In genomic region chr5:39469173-39469572, GRCh38 we compare ENCODE assay signal across 18 cellular contexts. TPM values are rescaled to one million over a fixed set of nuclear protein-coding genes. Genes with fewer than 3 reads are reported as not detected.
"Had no signal": no experiment of that assay in that cellular context is flagged by ENCODE, and none has a peak within 500 bp of the region (broad histone marks: within the 10 kb centered on the region; RNA-seq: fewer than 3 reads in every experiment).

No MANE protein-coding gene starts in this region.

- H3K4me3 Mint-ChIP-seq: activated T-cell treated with anti-CD3 and anti-CD28 coated beads, Interleukin-2, amount 50 U/mL, for 72 hours; central memory CD8-positive, alpha-beta T cell; neural crest cell; T-helper 2 cell treated with Interferon-gamma antibody and Interleukin-4, amounts not matched to agents 5 μg/mL and 100 μg/mL, for 36 hours had no signal

- H3K9me3 Mint-ChIP-seq: activated T-cell treated with anti-CD3 and anti-CD28 coated beads, Interleukin-2, amount 50 U/mL, for 72 hours; central memory CD8-positive, alpha-beta T cell; neural crest cell; T-helper 2 cell treated with Interferon-gamma antibody and Interleukin-4, amounts not matched to agents 5 μg/mL and 100 μg/mL, for 36 hours had no signal

- H3K4me1 ChIP-seq: ascending aorta, tibial artery had no signal

- H3K4me3 ChIP-seq: ascending aorta, coronary artery, tibial artery had no signal

- ATAC-seq: activated T-cell treated with anti-CD3 and anti-CD28 coated beads, Interleukin-2, amount 50 U/mL, for 72 hours; left lobe of liver had no signal

- DNase-seq: activated CD4-positive, alpha-beta T cell treated with anti-CD3 and anti-CD28 coated beads, Interleukin-2, amount 50 U/mL, for 4 hours; activated effector memory CD4-positive, alpha-beta T cell treated with anti-CD3 and anti-CD28 coated beads, Interleukin-2, amount 50 U/mL, for 16 hours; activated naive CD4-positive, alpha-beta T cell treated with anti-CD3 and anti-CD28 coated beads, Interleukin-2, amount 50 U/mL, for 16 hours; activated T-cell treated with anti-CD3 and anti-CD28 coated beads, Interleukin-2, amount 50 U/mL, for 72 hours; erythroblast; foreskin melanocyte; kidney; stimulated activated CD4-positive, alpha-beta T cell treated with anti-CD3 and anti-CD28 coated beads, Interleukin-2, amount 100 ng/mL, for 24 hours; stimulated activated naive CD4-positive, alpha-beta T cell treated with Interleukin-2 at 50 U/mL for 16 hours; tibial artery had no signal

- H3K36me3 ChIP-seq: ascending aorta, tibial artery had no signal

- H3K27ac Mint-ChIP-seq: activated T-cell treated with anti-CD3 and anti-CD28 coated beads, Interleukin-2, amount 50 U/mL, for 72 hours; T-helper 2 cell treated with Interferon-gamma antibody and Interleukin-4, amounts not matched to agents 5 μg/mL and 100 μg/mL, for 36 hours had no signal

- H3K27me3 ChIP-seq: ascending aorta, tibial artery had no signal

- H3K9me3 ChIP-seq: ascending aorta, tibial artery had no signal

- H3K27ac ChIP-seq: ascending aorta, coronary artery, tibial artery, VCaP had no signal

- H3K4me1 Mint-ChIP-seq: central memory CD8-positive, alpha-beta T cell had no signal

RNA-seq across cellular contexts. Expression of gene DAB2, which starts 44.4 kb away (rescaled TPM):
- total RNA-seq: activated CD8-positive, alpha-beta memory T cell treated with anti-CD3 and anti-CD28 coated beads for 36 hours; activated T-cell treated with anti-CD3 and anti-CD28 coated beads, Interleukin-2, amount 50 U/mL, for 72 hours had no signal
